In the genomic region with DNA sequence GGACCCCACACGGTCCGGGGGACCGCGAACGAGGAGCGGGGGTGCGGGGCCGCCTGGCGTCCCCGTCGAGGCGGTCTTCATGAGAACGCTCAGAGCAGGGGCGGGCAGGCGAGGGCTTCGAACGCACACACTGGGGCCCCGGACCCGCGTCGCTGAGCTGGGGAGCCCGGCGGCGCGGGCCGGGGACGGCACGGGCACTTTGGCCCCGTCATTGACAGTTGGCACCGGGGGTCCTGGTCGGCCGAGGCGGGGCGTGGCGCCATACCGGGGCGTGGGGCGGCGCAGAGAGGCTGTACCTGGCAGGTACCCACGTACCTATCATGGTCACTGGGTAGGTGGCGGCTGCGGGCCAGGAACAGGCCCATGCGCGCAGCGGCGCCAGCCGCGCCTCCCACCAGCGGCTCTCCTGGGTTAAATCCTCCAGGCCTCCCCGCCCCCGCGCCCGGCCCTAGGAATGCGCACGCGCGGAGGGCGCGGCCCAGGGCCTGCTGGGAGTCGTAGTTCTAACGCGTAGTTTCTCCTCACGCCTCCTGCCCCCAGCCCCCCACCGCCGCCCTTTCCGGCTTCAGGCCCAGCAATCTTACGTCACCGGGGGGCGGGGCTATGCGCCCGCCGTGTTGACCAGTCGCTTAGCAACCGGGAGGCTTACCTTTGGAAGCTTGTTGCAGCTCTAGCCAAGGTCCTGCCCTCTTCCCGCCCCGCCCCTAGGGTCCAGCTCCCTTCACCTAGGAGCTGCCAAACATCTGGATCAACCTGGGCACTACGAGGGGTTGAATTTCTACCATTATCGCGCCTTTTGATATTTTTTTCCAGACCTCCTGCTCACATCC, we compare ENCODE assay signal across 8 cellular contexts. TPM values are rescaled to one million over a fixed set of nuclear protein-coding genes. Genes with fewer than 3 reads are reported as not detected.
A peak's percentile ranks its signal among the peaks of the same experiment; 100 is the strongest.
DNase-seq lines count a peak whose midpoint lies in the region; ATAC-seq and TF ChIP-seq lines count a peak whose summit lies in the region.

A gene (plus strand): TSS at position 628 of the 830 bp plus-strand sequence.
A gene (minus strand): TSS at position 420 of the 830 bp plus-strand sequence.

- no peaks in the 10 kb centered on the region for H3K9me3 ChIP-seq in PC-9 (ENCODE audit: insufficient read depth, low read depth)
- H3K9me3 ChIP-seq in mucosa of rectum (ENCODE audit: control insufficient read depth in 2 of 2, low read length in 2 of 2) = no peaks in the 10 kb centered on the region

- peak within 1 kb of the TSS; percentile 81 for H2AFZ ChIP-seq in PC-9

- CTCF ChIA-PET in PC-9 (lab: Charles Lee) = no interaction called here

- POLR2A ChIA-PET in PC-9 (lab: Charles Lee; ENCODE audit: unreplicated experiment) = no interaction called here

- peak within 1 kb of the TSS; percentile 76 to 93 for H3K9ac ChIP-seq in mucosa of rectum (ENCODE audit: low read depth in 1 of 2, low read length in 2 of 2)

- no peak for TF ChIP-seq CTCF in PC-9 (conservative IDR thresholded peaks at IDR 0.05)

- no peaks in the 10 kb centered on the region for H3K9me2 ChIP-seq in PC-9 (ENCODE audit: insufficient read depth)

- DNase-seq in COLO829 (ENCODE audit: low spot score) (peak; percentile 95), HUDEP-2 (lab: John Stamatoyannopoulos, UW; ENCODE audit: unreplicated experiment in 76 of 76) (peak in 75 of 76 experiments; percentile 37 to 99 (median 96)), PC-9 (peak; percentile 90 to 93)
- DNase-seq in activated T-cell treated with anti-CD3 and anti-CD28 coated beads, Interleukin-2, amount 50 U/mL, for 48 hours = peak; percentile 98
- peak; percentile 96 for DNase-seq in stimulated activated CD8-positive, alpha-beta memory T cell treated with anti-CD3 and anti-CD28 coated beads, Interleukin-4, amount 100 ng/mL, for 24 hours (ENCODE audit: low read depth)

- H3K27ac ChIP-seq in PC-9 (no peak within 1 kb of the TSS), mucosa of rectum (ENCODE audit: low read depth in 2 of 2, low read length in 2 of 2) (peak within 1 kb of the TSS; percentile 87 to 92)

- H3K4me1 ChIP-seq in PC-9 (replicated peaks; ENCODE audit: insufficient read depth) = 0 out of 2 replicates have a peak, but pooled peaks cover 5% of the 10 kb centered on the region
- H3K4me1 ChIP-seq in mucosa of rectum (ENCODE audit: control insufficient read depth in 2 of 2, insufficient read depth in 2 of 2, low read length in 2 of 2) = peaks cover 5 to 9% of the 10 kb centered on the region in 2 donors

- H3K36me3 ChIP-seq in PC-9 (ENCODE audit: low read depth) = no peaks in the 10 kb centered on the region
- no peaks in the 10 kb centered on the region for H3K36me3 ChIP-seq in mucosa of rectum (ENCODE audit: control insufficient read depth in 2 of 2, insufficient read depth in 2 of 2, low read length in 2 of 2)

- no TSS peak for BruUV-seq in PC-9 (replicated peaks; lab: Mats Ljungman, UMichigan)

- no peaks in the 10 kb centered on the region for H4K20me1 ChIP-seq in PC-9 (ENCODE audit: insufficient read depth)

- H3K79me2 ChIP-seq in PC-9 (ENCODE audit: low read depth) = no peaks in the 10 kb centered on the region

- ATAC-seq in GM21390 (IDR thresholded peaks at IDR 0.05; ENCODE audit: unreplicated experiment) = peak; percentile 98
- ATAC-seq in esophagus mucosa = peak; percentile 100

- no peaks in the 10 kb centered on the region for H3K27me3 ChIP-seq in PC-9 (ENCODE audit: insufficient read depth, low read depth)
- no peaks in the 10 kb centered on the region for H3K27me3 ChIP-seq in mucosa of rectum (ENCODE audit: control insufficient read depth in 2 of 2, insufficient read depth in 2 of 2, low read length in 2 of 2)

- intact Hi-C loops in PC-9 (cut with micrococcal nuclease; ENCODE audit: unreplicated experiment) = no loop called here

- no peaks in the 10 kb centered on the region for H3F3A ChIP-seq in PC-9 (ENCODE audit: insufficient read depth, low read depth)

- H3K4me2 ChIP-seq in PC-9 = peak within 1 kb of the TSS; percentile 77

- H3K4me3 ChIP-seq in PC-9 = peak within 1 kb of the TSS; percentile 68
- peak within 1 kb of the TSS; percentile 74 to 88 for H3K4me3 ChIP-seq in mucosa of rectum (ENCODE audit: low read length in 2 of 2)

RNA-seq across cellular contexts. Expression of the first gene that starts in this region (rescaled TPM):
- total RNA-seq in PC-9 (2021) (not detected in 2 replicates), esophagus mucosa (0.76 TPM)

RNA-seq across cellular contexts. Expression of the second gene that starts in this region (rescaled TPM):
- total RNA-seq in PC-9 (2021) (not detected in 2 replicates), esophagus mucosa (2.4 TPM)

Comparison
In these comparisons a context has a peak if more than half of its experiments do, and no peak if none do; other contexts are left out.
1. Peak in DNase-seq, H3K4me3 ChIP-seq and H3K4me2 ChIP-seq in PC-9; RNA of the genes that start here not detected or under 1 TPM.